ENCODE assay signal across 12 cellular contexts in genomic region chr16:31183432-31184428, GRCh38. TPM values are rescaled to one million over a fixed set of nuclear protein-coding genes. Genes with fewer than 3 reads are reported as not detected.
DNase-seq lines count a peak whose midpoint lies in the region; ATAC-seq and TF ChIP-seq lines count a peak whose summit lies in the region.
"Had no signal": no experiment of that assay in that cellular context is flagged by ENCODE, and none has a peak within 500 bp of the region (broad histone marks: within the 10 kb centered on the region; RNA-seq: fewer than 3 reads in every experiment).

No MANE protein-coding gene starts in this region.

- H3K36me3 Mint-ChIP-seq in activated CD4-positive, alpha-beta T cell treated with anti-CD3 and anti-CD28 coated beads, Interleukin-2, amount 10 ng/mL, durations not matched to agents 24 days and 14 days (ENCODE audit: low read depth) = peaks cover 86% of the 10 kb centered on the region
- H3K36me3 Mint-ChIP-seq in progenitor cell of endocrine pancreas (ENCODE audit: insufficient read depth) = peaks cover 47% of the 10 kb centered on the region

- peak overlapping the region; percentile 80; the same call in 1 of the 2 replicates for H3K4me2 ChIP-seq in OCI-LY7 (ENCODE audit: low read length)

- peaks cover 25% of the 10 kb centered on the region for H3K4me1 ChIP-seq in OCI-LY7 (ENCODE audit: insufficient read depth, low read length, poor library complexity, severe bottlenecking)
- peaks cover 9% of the 10 kb centered on the region for H3K4me1 ChIP-seq in endocrine pancreas (ENCODE audit: control insufficient read depth, insufficient read depth, low read length)

- DNase-seq in activated CD4-positive, alpha-beta T cell treated with anti-CD3 and anti-CD28 coated beads, Interleukin-2, amount 10 ng/mL, durations not matched to agents 24 days and 14 days = no peak
- DNase-seq in activated CD4-positive, alpha-beta T cell treated with anti-CD3 and anti-CD28 coated beads, Interleukin-2, amount 50 U/mL, for 48 hours = no peak
- DNase-seq in OCI-LY7 (ENCODE audit: low spot score) (no peak), progenitor cell of endocrine pancreas (ENCODE audit: low spot score, unreplicated experiment) (no peak), NCI-H1092 (lab: John Stamatoyannopoulos, UW) (no peak)
- DNase-seq: NCI-H524, upper lobe of left lung had no signal

- no peaks in the 10 kb centered on the region for H3K27me3 ChIP-seq in endocrine pancreas (ENCODE audit: control insufficient read depth, insufficient read depth, low read length)
- H3K27me3 ChIP-seq: pancreas, upper lobe of left lung had no signal

- intact Hi-C loops in activated CD4-positive, alpha-beta T cell treated with anti-CD3 and anti-CD28 coated beads, Interleukin-2, amount 10 ng/mL, durations not matched to agents 24 days and 14 days (cut with micrococcal nuclease) = loop anchor here (2.0 kb wide), 1 partner anchor 19 kb away; the partner anchor contains the start of gene PYCARD
- intact Hi-C loops in OCI-LY7 (cut with micrococcal nuclease; ENCODE audit: unreplicated experiment) = no loop called here

- no TSS peak for BruUV-seq in OCI-LY7 (replicated peaks; lab: Mats Ljungman, UMichigan)

- CTCF ChIA-PET in OCI-LY7 (lab: Charles Lee; ENCODE audit: unreplicated experiment) = no interaction called here

- H3K9me2 ChIP-seq in OCI-LY7 (ENCODE audit: insufficient read depth, low read length) = no peaks in the 10 kb centered on the region

- H3K79me2 ChIP-seq in OCI-LY7 (ENCODE audit: insufficient read depth, low read depth, low read length) = peaks cover 94% of the 10 kb centered on the region

- no peak overlapping the region for H2AFZ ChIP-seq in OCI-LY7 (ENCODE audit: low read length)

- peak overlapping the region; percentile 100 for H3K4me3 Mint-ChIP-seq in activated CD4-positive, alpha-beta T cell treated with anti-CD3 and anti-CD28 coated beads, Interleukin-2, amount 10 ng/mL, durations not matched to agents 24 days and 14 days
- H3K4me3 Mint-ChIP-seq in progenitor cell of endocrine pancreas (ENCODE audit: low read depth) = peak overlapping the region; percentile 96

- TF ChIP-seq CTCF in OCI-LY7 (conservative IDR thresholded peaks at IDR 0.05; ENCODE audit: low read length) = no peak
- no peak for TF ChIP-seq CTCF in progenitor cell of endocrine pancreas (IDR thresholded peaks at IDR 0.05; ENCODE audit: unreplicated experiment)

- ATAC-seq in GM21367 (IDR thresholded peaks at IDR 0.05; ENCODE audit: unreplicated experiment) (no peak), HG03432 (IDR thresholded peaks at IDR 0.05; ENCODE audit: unreplicated experiment) (no peak)
- ATAC-seq: pancreas had no signal

- peak overlapping the region; percentile 30 for H3K9ac ChIP-seq in endocrine pancreas (ENCODE audit: control insufficient read depth, insufficient read depth, low read length)

- peaks cover 2% of the 10 kb centered on the region for H3K27me3 Mint-ChIP-seq in activated CD4-positive, alpha-beta T cell treated with anti-CD3 and anti-CD28 coated beads, Interleukin-2, amount 10 ng/mL, durations not matched to agents 24 days and 14 days
- H3K27me3 Mint-ChIP-seq in progenitor cell of endocrine pancreas = no peaks in the 10 kb centered on the region

- H3K4me3 ChIP-seq in OCI-LY7 (ENCODE audit: low read depth, low read length, poor library complexity, severe bottlenecking) (no peak overlapping the region), endocrine pancreas (ENCODE audit: control insufficient read depth, insufficient read depth, low read length) (no peak overlapping the region)

- peaks cover 87% of the 10 kb centered on the region for H3K36me3 ChIP-seq in OCI-LY7 (ENCODE audit: insufficient read depth, low read length)
- H3K36me3 ChIP-seq in endocrine pancreas (ENCODE audit: control insufficient read depth, insufficient read depth, low read length) = peaks cover 25% of the 10 kb centered on the region

- no peak overlapping the region for H3K27ac ChIP-seq in OCI-LY7 (ENCODE audit: low read depth, low read length, poor library complexity, severe bottlenecking)
- H3K27ac ChIP-seq: pancreas had no signal

- H3K27ac Mint-ChIP-seq in activated CD4-positive, alpha-beta T cell treated with anti-CD3 and anti-CD28 coated beads, Interleukin-2, amount 10 ng/mL, durations not matched to agents 24 days and 14 days = peak overlapping the region; percentile 77
- H3K27ac Mint-ChIP-seq in progenitor cell of endocrine pancreas = peak overlapping the region; percentile 46

- H3K9me3 ChIP-seq in OCI-LY7 (ENCODE audit: low read length) (no peaks in the 10 kb centered on the region), endocrine pancreas (ENCODE audit: control insufficient read depth, low read length) (no peaks in the 10 kb centered on the region)
- H3K9me3 ChIP-seq: pancreas, upper lobe of left lung had no signal

- POLR2A ChIA-PET in OCI-LY7 (lab: Charles Lee) = interaction anchor here (1.2 to 2.0 kb wide), 2 partner anchors 15 to 66 kb away, joined by 4 read pairs; partner anchors contain the start of gene KAT8

- H3K4me1 Mint-ChIP-seq in activated CD4-positive, alpha-beta T cell treated with anti-CD3 and anti-CD28 coated beads, Interleukin-2, amount 10 ng/mL, durations not matched to agents 24 days and 14 days = peaks cover 69% of the 10 kb centered on the region
- H3K4me1 Mint-ChIP-seq in progenitor cell of endocrine pancreas (ENCODE audit: low read depth) = peaks cover 21% of the 10 kb centered on the region

- H4K20me1 ChIP-seq in OCI-LY7 (ENCODE audit: insufficient read depth, low read length) = peaks cover 71% of the 10 kb centered on the region

- no peaks in the 10 kb centered on the region for H3K9me3 Mint-ChIP-seq in activated CD4-positive, alpha-beta T cell treated with anti-CD3 and anti-CD28 coated beads, Interleukin-2, amount 10 ng/mL, durations not matched to agents 24 days and 14 days
- no peaks in the 10 kb centered on the region for H3K9me3 Mint-ChIP-seq in progenitor cell of endocrine pancreas (ENCODE audit: low read depth)

RNA-seq across cellular contexts. Expression of gene FUS, which starts 3.8 kb away (rescaled TPM):
- 936 and 955 TPM in 2 replicates for total RNA-seq in activated CD4-positive, alpha-beta T cell treated with anti-CD3 and anti-CD28 coated beads, Interleukin-2, amount 10 ng/mL, durations not matched to agents 24 days and 14 days
- total RNA-seq in OCI-LY7 (2014; rRNA removed; shearing (Covaris generic)) = 90.0 and 104 TPM in 2 replicates
- 880 and 953 TPM in 2 replicates for total RNA-seq in OCI-LY7 (2022)
- 739 TPM in 2 replicates for total RNA-seq in progenitor cell of endocrine pancreas

RNA-seq across cellular contexts. Expression of gene PYCARD, which starts 18.8 kb away (rescaled TPM):
- 15.6 and 17.1 TPM in 2 replicates for total RNA-seq in activated CD4-positive, alpha-beta T cell treated with anti-CD3 and anti-CD28 coated beads, Interleukin-2, amount 10 ng/mL, durations not matched to agents 24 days and 14 days
- 3.7 and 5.5 TPM in 2 replicates for total RNA-seq in OCI-LY7 (2014; rRNA removed; shearing (Covaris generic))
- total RNA-seq in OCI-LY7 (2022) = 10.3 and 14.8 TPM in 2 replicates
- total RNA-seq in progenitor cell of endocrine pancreas = 4.6 and 5.4 TPM in 2 replicates

RNA-seq across cellular contexts. Expression of gene TRIM72, which starts 30.2 kb away (rescaled TPM):
- total RNA-seq in activated CD4-positive, alpha-beta T cell treated with anti-CD3 and anti-CD28 coated beads, Interleukin-2, amount 10 ng/mL, durations not matched to agents 24 days and 14 days = 0.05 and 0.09 TPM in 2 replicates
- 0.13 and 0.21 TPM in 2 replicates for total RNA-seq in OCI-LY7 (2014; rRNA removed; shearing (Covaris generic))
- total RNA-seq in OCI-LY7 (2022) (0.46 and 1.1 TPM in 2 replicates), progenitor cell of endocrine pancreas (0.14 TPM in 1 of 2 replicates, not detected in the other)
- total RNA-seq: T-helper 1 cell treated with Interleukin-12 subunit alpha and Interleukin-12 subunit beta and Interleukin-4 antibody, amounts not matched to agents 30 ng/mL and 1 ng/mL, for 36 hours had no signal

RNA-seq across cellular contexts. Expression of gene PYDC1, which starts 33.2 kb away (rescaled TPM):
- total RNA-seq in activated CD4-positive, alpha-beta T cell treated with anti-CD3 and anti-CD28 coated beads, Interleukin-2, amount 10 ng/mL, durations not matched to agents 24 days and 14 days = not detected in 2 replicates
- not detected in 2 replicates for total RNA-seq in OCI-LY7 (2014; rRNA removed; shearing (Covaris generic))
- total RNA-seq in OCI-LY7 (2022) (not detected in 2 replicates), progenitor cell of endocrine pancreas (not detected in 2 replicates)
- total RNA-seq: pancreas; T-helper 1 cell treated with Interleukin-12 subunit alpha and Interleukin-12 subunit beta and Interleukin-4 antibody, amounts not matched to agents 30 ng/mL and 1 ng/mL, for 36 hours; upper lobe of left lung had no signal

RNA-seq across cellular contexts. Expression of gene PRSS36, which starts 33.9 kb away (rescaled TPM):
- 0.33 and 0.59 TPM in 2 replicates for total RNA-seq in activated CD4-positive, alpha-beta T cell treated with anti-CD3 and anti-CD28 coated beads, Interleukin-2, amount 10 ng/mL, durations not matched to agents 24 days and 14 days
- 0.36 TPM in 1 of 2 replicates, not detected in the other for total RNA-seq in OCI-LY7 (2014; rRNA removed; shearing (Covaris generic))
- total RNA-seq in OCI-LY7 (2022) = 1.0 TPM in 1 of 2 replicates, not detected in the other
- total RNA-seq in progenitor cell of endocrine pancreas = 0.65 and 0.69 TPM in 2 replicates
